8 cellular contexts compared by ENCODE assay signal in genomic region chr11:62678770-62679696, GRCh38. TPM values are rescaled to one million over a fixed set of nuclear protein-coding genes. Genes with fewer than 3 reads are reported as not detected.
A peak's percentile ranks its signal among the peaks of the same experiment; 100 is the strongest.
DNase-seq lines count a peak whose midpoint lies in the region; ATAC-seq and TF ChIP-seq lines count a peak whose summit lies in the region.

A gene with protein sequence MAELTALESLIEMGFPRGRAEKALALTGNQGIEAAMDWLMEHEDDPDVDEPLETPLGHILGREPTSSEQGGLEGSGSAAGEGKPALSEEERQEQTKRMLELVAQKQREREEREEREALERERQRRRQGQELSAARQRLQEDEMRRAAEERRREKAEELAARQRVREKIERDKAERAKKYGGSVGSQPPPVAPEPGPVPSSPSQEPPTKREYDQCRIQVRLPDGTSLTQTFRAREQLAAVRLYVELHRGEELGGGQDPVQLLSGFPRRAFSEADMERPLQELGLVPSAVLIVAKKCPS (minus strand): TSS chr11:62679073. CDS start chr11:62678923, 150 bp downstream.

- no peaks in the 10 kb centered on the region for H3K27me3 Mint-ChIP-seq in activated CD4-positive, alpha-beta memory T cell treated with anti-CD3 and anti-CD28 coated beads for 36 hours

- H3K4me1 Mint-ChIP-seq in activated CD4-positive, alpha-beta memory T cell treated with anti-CD3 and anti-CD28 coated beads for 36 hours (ENCODE audit: low read depth) = peaks cover 35% of the 10 kb centered on the region

- H3K9me3 Mint-ChIP-seq in activated CD4-positive, alpha-beta memory T cell treated with anti-CD3 and anti-CD28 coated beads for 36 hours = no peaks in the 10 kb centered on the region

- H3K27me3 ChIP-seq in dorsolateral prefrontal cortex = no peaks in the 10 kb centered on the region

- peak within 1 kb of the TSS; percentile 90 for H3K27ac Mint-ChIP-seq in activated CD4-positive, alpha-beta memory T cell treated with anti-CD3 and anti-CD28 coated beads for 36 hours

- 9 to 13% methylated on average over 18 to 35 of the region's 55 CpGs for WGBS in lower leg skin, 2 donors

- H3K4me3 Mint-ChIP-seq in activated CD4-positive, alpha-beta memory T cell treated with anti-CD3 and anti-CD28 coated beads for 36 hours = peak within 1 kb of the TSS; percentile 86

- CTCF ChIA-PET in activated CD4-positive, alpha-beta memory T cell treated with anti-CD3 and anti-CD28 coated beads for 36 hours (lab: Charles Lee) = interaction anchor here (1.0 to 3.4 kb wide), 6 partner anchors 14 to 255 kb away, joined by 3 to 32 read pairs (median 14); partner anchors contain the start of genes C11orf98, CSKMT, TMEM179B and TUT1

- no peak for TF ChIP-seq CTCF in 22Rv1 (IDR thresholded peaks at IDR 0.05)
- peak in 25 of 56 donors; percentile 3 to 55 (median 22) for TF ChIP-seq CTCF in dorsolateral prefrontal cortex (IDR thresholded peaks at IDR 0.05 in 54 of 56, conservative IDR thresholded peaks at IDR 0.05 in 2 of 56; ENCODE audit: low read depth in 1 of 56, partially characterized antibody in 56 of 56)
- TF ChIP-seq CTCF in lower leg skin (IDR thresholded peaks at IDR 0.05) = no peak

- H3K27ac ChIP-seq in 22Rv1 (peak within 1 kb of the TSS; percentile 77), dorsolateral prefrontal cortex (peak within 1 kb of the TSS; percentile 60 to 97 (median 91))

- POLR2A ChIA-PET in activated CD4-positive, alpha-beta memory T cell treated with anti-CD3 and anti-CD28 coated beads for 36 hours (lab: Charles Lee) = interaction anchor here (0.6 to 1.4 kb wide), 2 partner anchors 14 to 181 kb away, joined by 3 to 14 read pairs; partner anchors contain the start of genes C11orf98 and CSKMT

- peak; percentile 90 for DNase-seq in NCI-H82 (lab: John Stamatoyannopoulos, UW)
- peak; percentile 94 for DNase-seq in activated CD4-positive, alpha-beta memory T cell treated with anti-CD3 and anti-CD28 coated beads for 36 hours
- DNase-seq in dorsolateral prefrontal cortex = peak; percentile 81 to 93 (median 87)
- DNase-seq in lower leg skin (ENCODE audit: low spot score in 2 of 2) = peak; percentile 92 to 98
- DNase-seq in stimulated activated CD4-positive, alpha-beta T cell treated with anti-CD3 and anti-CD28 coated beads, Interleukin-4, amount 100 ng/mL, for 4 hours = peak; percentile 79 to 84

- H3K36me3 Mint-ChIP-seq in activated CD4-positive, alpha-beta memory T cell treated with anti-CD3 and anti-CD28 coated beads for 36 hours = peaks cover 18% of the 10 kb centered on the region

- TF ChIP-seq POLR2A in lower leg skin (IDR thresholded peaks at IDR 0.05) = no peak

- intact Hi-C loops in activated CD4-positive, alpha-beta memory T cell treated with anti-CD3 and anti-CD28 coated beads for 36 hours (cut with micrococcal nuclease) = loop anchor here (1.0 to 10.0 kb wide), 2 partner anchors 8 to 254 kb away; partner anchors contain the start of gene UQCC3
- intact Hi-C loops in dorsolateral prefrontal cortex (cut with DNase I) (loop anchor here in 1 of 2 donors (10.0 kb wide), 1 partner anchor 284 kb away; no protein-coding TSS in a partner anchor), lower leg skin (cut with DNase I; ENCODE audit: low total_unique reads) (no loop called here)

- H3K4me3 ChIP-seq in dorsolateral prefrontal cortex = peak within 1 kb of the TSS; percentile 59 to 100 (median 97)
- peak within 1 kb of the TSS; percentile 78 for H3K4me3 ChIP-seq in lower leg skin (ENCODE audit: low read depth, poor library complexity, severe bottlenecking)

- ATAC-seq in GM18867 (IDR thresholded peaks at IDR 0.05; ENCODE audit: unreplicated experiment) (peak; percentile 65), HG03520 (IDR thresholded peaks at IDR 0.05; ENCODE audit: unreplicated experiment) (peak; percentile 51)

RNA-seq across cellular contexts. Expression of the gene that starts here (rescaled TPM):
- total RNA-seq in activated CD4-positive, alpha-beta memory T cell treated with anti-CD3 and anti-CD28 coated beads for 36 hours = 100 to 1,000 TPM; 110 to 116 TPM
- total RNA-seq in dorsolateral prefrontal cortex (10 to 100 TPM; 50.5 to 93.7 (median 71.1) TPM), lower leg skin (100 to 1,000 TPM; 194 to 275 (median 235) TPM)

Comparison
In these comparisons a context has a peak if more than half of its experiments do, and no peak if none do; other contexts are left out.
1. Peak in every context shown above with its lines: DNase-seq, ATAC-seq, H3K4me3 ChIP-seq and H3K27ac ChIP-seq.